In the genomic region with DNA sequence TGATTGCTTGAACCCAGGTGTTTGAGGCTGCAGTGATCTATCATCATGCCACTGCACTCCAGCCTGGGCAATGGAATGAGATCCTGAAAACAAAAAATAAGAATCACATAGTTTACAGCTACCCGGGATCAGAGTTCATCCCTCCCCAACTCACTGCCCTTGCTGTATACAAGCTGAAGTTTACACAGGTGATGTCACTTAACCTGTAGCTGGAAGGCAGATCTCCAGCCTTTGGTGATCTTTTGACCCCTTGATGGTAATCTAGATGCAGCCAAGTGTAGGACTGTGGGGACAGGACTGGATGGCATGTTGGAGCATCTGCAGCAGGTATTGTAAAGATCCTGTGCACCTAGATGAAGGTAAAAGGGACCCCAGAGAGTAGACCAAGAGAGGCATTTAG, we compare ENCODE assay signal across 2 cellular contexts.
A peak's percentile ranks its signal among the peaks of the same experiment; 100 is the strongest.
TF ChIP-seq lines count a peak whose summit lies in the region.

No MANE protein-coding gene starts in this region.

TF ChIP-seq in GM23338, 12 proteins besides CTCF, POLR2A, EP300 and RAD21 (continued from another document):
- TF ChIP-seq, protein P1, sequence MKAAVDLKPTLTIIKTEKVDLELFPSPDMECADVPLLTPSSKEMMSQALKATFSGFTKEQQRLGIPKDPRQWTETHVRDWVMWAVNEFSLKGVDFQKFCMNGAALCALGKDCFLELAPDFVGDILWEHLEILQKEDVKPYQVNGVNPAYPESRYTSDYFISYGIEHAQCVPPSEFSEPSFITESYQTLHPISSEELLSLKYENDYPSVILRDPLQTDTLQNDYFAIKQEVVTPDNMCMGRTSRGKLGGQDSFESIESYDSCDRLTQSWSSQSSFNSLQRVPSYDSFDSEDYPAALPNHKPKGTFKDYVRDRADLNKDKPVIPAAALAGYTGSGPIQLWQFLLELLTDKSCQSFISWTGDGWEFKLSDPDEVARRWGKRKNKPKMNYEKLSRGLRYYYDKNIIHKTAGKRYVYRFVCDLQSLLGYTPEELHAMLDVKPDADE (IDR thresholded peaks at IDR 0.05): no peak
- TF ChIP-seq NANOG (IDR thresholded peaks at IDR 0.05; ENCODE audit: borderline replicate concordance): no peak
- TF ChIP-seq EZH2 (IDR thresholded peaks at IDR 0.05; ENCODE audit: low read depth, unreplicated experiment): no peak
- TF ChIP-seq, protein P2, sequence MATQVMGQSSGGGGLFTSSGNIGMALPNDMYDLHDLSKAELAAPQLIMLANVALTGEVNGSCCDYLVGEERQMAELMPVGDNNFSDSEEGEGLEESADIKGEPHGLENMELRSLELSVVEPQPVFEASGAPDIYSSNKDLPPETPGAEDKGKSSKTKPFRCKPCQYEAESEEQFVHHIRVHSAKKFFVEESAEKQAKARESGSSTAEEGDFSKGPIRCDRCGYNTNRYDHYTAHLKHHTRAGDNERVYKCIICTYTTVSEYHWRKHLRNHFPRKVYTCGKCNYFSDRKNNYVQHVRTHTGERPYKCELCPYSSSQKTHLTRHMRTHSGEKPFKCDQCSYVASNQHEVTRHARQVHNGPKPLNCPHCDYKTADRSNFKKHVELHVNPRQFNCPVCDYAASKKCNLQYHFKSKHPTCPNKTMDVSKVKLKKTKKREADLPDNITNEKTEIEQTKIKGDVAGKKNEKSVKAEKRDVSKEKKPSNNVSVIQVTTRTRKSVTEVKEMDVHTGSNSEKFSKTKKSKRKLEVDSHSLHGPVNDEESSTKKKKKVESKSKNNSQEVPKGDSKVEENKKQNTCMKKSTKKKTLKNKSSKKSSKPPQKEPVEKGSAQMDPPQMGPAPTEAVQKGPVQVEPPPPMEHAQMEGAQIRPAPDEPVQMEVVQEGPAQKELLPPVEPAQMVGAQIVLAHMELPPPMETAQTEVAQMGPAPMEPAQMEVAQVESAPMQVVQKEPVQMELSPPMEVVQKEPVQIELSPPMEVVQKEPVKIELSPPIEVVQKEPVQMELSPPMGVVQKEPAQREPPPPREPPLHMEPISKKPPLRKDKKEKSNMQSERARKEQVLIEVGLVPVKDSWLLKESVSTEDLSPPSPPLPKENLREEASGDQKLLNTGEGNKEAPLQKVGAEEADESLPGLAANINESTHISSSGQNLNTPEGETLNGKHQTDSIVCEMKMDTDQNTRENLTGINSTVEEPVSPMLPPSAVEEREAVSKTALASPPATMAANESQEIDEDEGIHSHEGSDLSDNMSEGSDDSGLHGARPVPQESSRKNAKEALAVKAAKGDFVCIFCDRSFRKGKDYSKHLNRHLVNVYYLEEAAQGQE (IDR thresholded peaks at IDR 0.05; ENCODE audit: unreplicated experiment): no peak
- TF ChIP-seq POLR2AphosphoS5 (IDR thresholded peaks at IDR 0.05; ENCODE audit: low read depth): no peak
- TF ChIP-seq CREB1 (CRISPR knock-in tag; IDR thresholded peaks at IDR 0.05; ENCODE audit: low read depth): no peak
- no peak for TF ChIP-seq EZH2phosphoT487 (IDR thresholded peaks at IDR 0.05; ENCODE audit: unreplicated experiment)

TF ChIP-seq in HepG2, 621 proteins besides CTCF, POLR2A, EP300 and RAD21 (continued from another document and continues in another):
- no peak for TF ChIP-seq TFDP2 (CRISPR knock-in tag; IDR thresholded peaks at IDR 0.05)
- TF ChIP-seq ZNF816 (CRISPR knock-in tag; IDR thresholded peaks at IDR 0.05; ENCODE audit: borderline replicate concordance): no peak
- TF ChIP-seq ZNF101 (CRISPR knock-in tag; IDR thresholded peaks at IDR 0.05; ENCODE audit: borderline replicate concordance, low read depth): no peak
- no peak; the same call in 1 of the 2 replicates for TF ChIP-seq RXRA (CRISPR knock-in tag; IDR thresholded peaks at IDR 0.05)
- TF ChIP-seq ZNF496 (CRISPR knock-in tag; IDR thresholded peaks at IDR 0.05; ENCODE audit: insufficient replicate concordance): no peak
- no peak for TF ChIP-seq ZFP36L2 (CRISPR knock-in tag; IDR thresholded peaks at IDR 0.05)
- TF ChIP-seq TSC22D2 (CRISPR knock-in tag; IDR thresholded peaks at IDR 0.05; ENCODE audit: borderline replicate concordance): no peak
- TF ChIP-seq, protein P3, sequence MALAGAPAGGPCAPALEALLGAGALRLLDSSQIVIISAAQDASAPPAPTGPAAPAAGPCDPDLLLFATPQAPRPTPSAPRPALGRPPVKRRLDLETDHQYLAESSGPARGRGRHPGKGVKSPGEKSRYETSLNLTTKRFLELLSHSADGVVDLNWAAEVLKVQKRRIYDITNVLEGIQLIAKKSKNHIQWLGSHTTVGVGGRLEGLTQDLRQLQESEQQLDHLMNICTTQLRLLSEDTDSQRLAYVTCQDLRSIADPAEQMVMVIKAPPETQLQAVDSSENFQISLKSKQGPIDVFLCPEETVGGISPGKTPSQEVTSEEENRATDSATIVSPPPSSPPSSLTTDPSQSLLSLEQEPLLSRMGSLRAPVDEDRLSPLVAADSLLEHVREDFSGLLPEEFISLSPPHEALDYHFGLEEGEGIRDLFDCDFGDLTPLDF (CRISPR knock-in tag; IDR thresholded peaks at IDR 0.05): no peak
- TF ChIP-seq, protein P4, sequence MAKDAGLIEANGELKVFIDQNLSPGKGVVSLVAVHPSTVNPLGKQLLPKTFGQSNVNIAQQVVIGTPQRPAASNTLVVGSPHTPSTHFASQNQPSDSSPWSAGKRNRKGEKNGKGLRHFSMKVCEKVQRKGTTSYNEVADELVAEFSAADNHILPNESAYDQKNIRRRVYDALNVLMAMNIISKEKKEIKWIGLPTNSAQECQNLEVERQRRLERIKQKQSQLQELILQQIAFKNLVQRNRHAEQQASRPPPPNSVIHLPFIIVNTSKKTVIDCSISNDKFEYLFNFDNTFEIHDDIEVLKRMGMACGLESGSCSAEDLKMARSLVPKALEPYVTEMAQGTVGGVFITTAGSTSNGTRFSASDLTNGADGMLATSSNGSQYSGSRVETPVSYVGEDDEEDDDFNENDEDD (CRISPR knock-in tag; IDR thresholded peaks at IDR 0.05; ENCODE audit: borderline replicate concordance): no peak
- TF ChIP-seq PBX3 (CRISPR knock-in tag; IDR thresholded peaks at IDR 0.05; ENCODE audit: borderline replicate concordance): no peak
- TF ChIP-seq HDAC2 (CRISPR knock-in tag; IDR thresholded peaks at IDR 0.05): no peak
- TF ChIP-seq PAF1 (CRISPR knock-in tag; IDR thresholded peaks at IDR 0.05): no peak
- TF ChIP-seq, protein P5, sequence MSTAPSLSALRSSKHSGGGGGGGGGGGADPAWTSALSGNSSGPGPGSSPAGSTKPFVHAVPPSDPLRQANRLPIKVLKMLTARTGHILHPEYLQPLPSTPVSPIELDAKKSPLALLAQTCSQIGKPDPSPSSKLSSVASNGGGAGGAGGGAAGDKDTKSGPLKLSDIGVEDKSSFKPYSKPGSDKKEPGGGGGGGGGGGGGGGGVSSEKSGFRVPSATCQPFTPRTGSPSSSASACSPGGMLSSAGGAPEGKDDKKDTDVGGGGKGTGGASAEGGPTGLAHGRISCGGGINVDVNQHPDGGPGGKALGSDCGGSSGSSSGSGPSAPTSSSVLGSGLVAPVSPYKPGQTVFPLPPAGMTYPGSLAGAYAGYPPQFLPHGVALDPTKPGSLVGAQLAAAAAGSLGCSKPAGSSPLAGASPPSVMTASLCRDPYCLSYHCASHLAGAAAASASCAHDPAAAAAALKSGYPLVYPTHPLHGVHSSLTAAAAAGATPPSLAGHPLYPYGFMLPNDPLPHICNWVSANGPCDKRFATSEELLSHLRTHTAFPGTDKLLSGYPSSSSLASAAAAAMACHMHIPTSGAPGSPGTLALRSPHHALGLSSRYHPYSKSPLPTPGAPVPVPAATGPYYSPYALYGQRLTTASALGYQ (CRISPR knock-in tag; IDR thresholded peaks at IDR 0.05): no peak
- TF ChIP-seq ZNF577 (CRISPR knock-in tag; IDR thresholded peaks at IDR 0.05; ENCODE audit: borderline replicate concordance, low read depth): no peak
- no peak for TF ChIP-seq ZNF207 (IDR thresholded peaks at IDR 0.05; ENCODE audit: borderline replicate concordance)
- no peak for TF ChIP-seq KAT7 (CRISPR knock-in tag; IDR thresholded peaks at IDR 0.05; ENCODE audit: borderline replicate concordance)
- no peak for TF ChIP-seq NFYC (CRISPR knock-in tag; IDR thresholded peaks at IDR 0.05)
- 0 out of 2 replicates have a peak, but pooled peaks have one; percentile 31 for TF ChIP-seq MIXL1 (CRISPR knock-in tag; IDR thresholded peaks at IDR 0.05)
- no peak for TF ChIP-seq ZNF256 (CRISPR knock-in tag; conservative IDR thresholded peaks at IDR 0.05)
- TF ChIP-seq SMAD1 (CRISPR knock-in tag; IDR thresholded peaks at IDR 0.05; ENCODE audit: borderline replicate concordance, low read depth): no peak
- no peak for TF ChIP-seq REPIN1 (CRISPR knock-in tag; IDR thresholded peaks at IDR 0.05; ENCODE audit: borderline replicate concordance, low read depth)
- TF ChIP-seq RBAK (CRISPR knock-in tag; IDR thresholded peaks at IDR 0.05): no peak
- TF ChIP-seq ZNF891 (CRISPR knock-in tag; IDR thresholded peaks at IDR 0.05): no peak
- TF ChIP-seq, protein P6, sequence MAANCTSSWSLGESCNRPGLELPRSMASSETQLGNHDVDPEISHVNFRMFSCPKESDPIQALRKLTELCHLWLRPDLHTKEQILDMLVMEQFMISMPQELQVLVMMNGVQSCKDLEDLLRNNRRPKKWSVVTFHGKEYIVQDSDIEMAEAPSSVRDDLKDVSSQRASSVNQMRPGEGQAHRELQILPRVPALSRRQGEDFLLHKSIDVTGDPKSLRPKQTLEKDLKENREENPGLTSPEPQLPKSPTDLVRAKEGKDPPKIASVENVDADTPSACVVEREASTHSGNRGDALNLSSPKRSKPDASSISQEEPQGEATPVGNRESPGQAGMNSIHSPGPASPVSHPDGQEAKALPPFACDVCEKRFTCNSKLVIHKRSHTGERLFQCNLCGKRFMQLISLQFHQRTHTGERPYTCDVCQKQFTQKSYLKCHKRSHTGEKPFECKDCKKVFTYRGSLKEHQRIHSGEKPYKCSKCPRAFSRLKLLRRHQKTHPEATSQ (CRISPR knock-in tag; IDR thresholded peaks at IDR 0.05; ENCODE audit: borderline replicate concordance): no peak
- TF ChIP-seq ZNF713 (CRISPR knock-in tag; IDR thresholded peaks at IDR 0.05): no peak
- no peak for TF ChIP-seq TCF7L2 (IDR thresholded peaks at IDR 0.05; ENCODE audit: low read depth, low read length)
- TF ChIP-seq NCOA1 (CRISPR knock-in tag; IDR thresholded peaks at IDR 0.05): no peak
- TF ChIP-seq ZNF44 (CRISPR knock-in tag; IDR thresholded peaks at IDR 0.05): no peak
- no peak for TF ChIP-seq ZNF431 (CRISPR knock-in tag; IDR thresholded peaks at IDR 0.05; ENCODE audit: borderline replicate concordance, low read depth)
- no peak for TF ChIP-seq SATB2 (CRISPR knock-in tag; IDR thresholded peaks at IDR 0.05)
- peak; percentile 27; the same call in 1 of the 2 replicates for TF ChIP-seq ELF3 (CRISPR knock-in tag; IDR thresholded peaks at IDR 0.05)
- TF ChIP-seq NFIC (IDR thresholded peaks at IDR 0.05; ENCODE audit: low read length): no peak
- TF ChIP-seq POLR2AphosphoS2 (IDR thresholded peaks at IDR 0.05; ENCODE audit: low read depth, low read length): no peak
- no peak for TF ChIP-seq ZNF614 (CRISPR knock-in tag; IDR thresholded peaks at IDR 0.05; ENCODE audit: borderline replicate concordance)
- TF ChIP-seq FLYWCH1 (CRISPR knock-in tag; IDR thresholded peaks at IDR 0.05): no peak
- TF ChIP-seq CEBPG (CRISPR knock-in tag; IDR thresholded peaks at IDR 0.05): 0 out of 2 replicates have a peak, but pooled peaks have one; percentile 26
- TF ChIP-seq BCL3 (CRISPR knock-in tag; IDR thresholded peaks at IDR 0.05): no peak
- TF ChIP-seq EZH2 (conservative IDR thresholded peaks at IDR 0.05; ENCODE audit: low read depth, low read length): no peak
- no peak for TF ChIP-seq ZNF546 (CRISPR knock-in tag; conservative IDR thresholded peaks at IDR 0.05)
- TF ChIP-seq ZNF615 (CRISPR knock-in tag; IDR thresholded peaks at IDR 0.05; ENCODE audit: borderline replicate concordance): no peak
- no peak for TF ChIP-seq ZNF737 (CRISPR knock-in tag; IDR thresholded peaks at IDR 0.05; ENCODE audit: borderline replicate concordance)
- no peak for TF ChIP-seq AGO2 (optimal IDR thresholded peaks at IDR 0.05; ENCODE audit: low read depth, low read length)
- no peak for TF ChIP-seq MTA1 (CRISPR knock-in tag; IDR thresholded peaks at IDR 0.05; ENCODE audit: borderline replicate concordance)
- TF ChIP-seq ZNF367 (CRISPR knock-in tag; IDR thresholded peaks at IDR 0.05; ENCODE audit: borderline replicate concordance): no peak
- TF ChIP-seq ZNF331 (CRISPR knock-in tag; IDR thresholded peaks at IDR 0.05): peak; percentile 26; the same call in 1 of the 2 replicates
- no peak for TF ChIP-seq DPF2 (CRISPR knock-in tag; IDR thresholded peaks at IDR 0.05; ENCODE audit: borderline replicate concordance, low read depth)
- no peak for TF ChIP-seq CCAR2 (optimal IDR thresholded peaks at IDR 0.05; ENCODE audit: low read depth, low read length)
